In the genomic region with DNA sequence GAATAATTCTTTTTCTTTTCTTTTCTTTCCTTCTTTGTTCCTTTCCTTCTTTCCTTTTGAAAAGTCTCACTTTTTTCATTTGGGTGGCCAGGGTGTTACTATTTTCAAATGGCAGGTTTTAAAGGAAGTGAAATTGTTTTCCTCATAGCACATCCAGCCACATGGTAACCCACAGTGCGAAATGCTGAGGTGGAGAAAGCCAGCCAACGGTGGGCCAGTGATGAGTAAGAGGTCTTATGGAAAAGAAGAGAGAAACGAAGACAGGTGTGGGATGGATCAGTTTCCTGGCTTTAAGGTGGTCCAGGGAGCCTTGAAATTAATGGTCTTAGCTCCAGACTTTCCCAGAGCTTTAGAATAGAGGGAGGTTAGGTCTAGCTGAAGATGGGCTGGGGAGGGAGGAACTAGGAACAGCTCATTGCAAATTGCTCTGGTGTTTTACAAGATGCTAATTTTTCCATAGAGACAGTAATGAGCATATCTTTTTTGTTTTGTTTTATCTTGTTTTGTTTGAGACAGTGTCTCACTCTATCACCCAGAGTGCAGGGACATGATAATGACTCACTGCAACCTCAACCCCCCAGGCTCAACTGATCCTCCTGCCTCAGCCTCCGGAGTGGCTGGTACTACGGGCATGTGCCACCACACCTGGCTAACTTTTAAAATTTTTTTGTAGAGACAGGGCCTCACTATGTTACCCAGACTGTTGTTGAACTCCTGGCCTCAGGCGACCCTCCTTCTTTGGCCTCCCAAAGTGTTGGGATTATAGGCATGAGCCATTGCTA, we compare ENCODE assay signal across 15 cellular contexts. TPM values are rescaled to one million over a fixed set of nuclear protein-coding genes. Genes with fewer than 3 reads are reported as not detected.
DNase-seq lines count a peak whose midpoint lies in the region; ATAC-seq and TF ChIP-seq lines count a peak whose summit lies in the region.
"Had no signal": no experiment of that assay in that cellular context is flagged by ENCODE, and none has a peak within 500 bp of the region (broad histone marks: within the 10 kb centered on the region; RNA-seq: fewer than 3 reads in every experiment).

No MANE protein-coding gene starts in this region.

- H3K4me3 ChIP-seq in aorta (ENCODE audit: low read length in 2 of 2): no peak overlapping the region
- H3K4me3 ChIP-seq: thyroid gland had no signal

- 61 to 62% methylated on average over 6 of the region's 6 CpGs for WGBS in aorta, 2 donors

- H3K27me3 ChIP-seq in aorta (ENCODE audit: control insufficient read depth in 1 of 2, insufficient read depth in 2 of 2, low read length in 1 of 2): no peaks in the 10 kb centered on the region
- H3K27me3 ChIP-seq: thyroid gland had no signal

- H3K36me3 ChIP-seq in aorta (ENCODE audit: control insufficient read depth in 1 of 2, insufficient read depth in 2 of 2, low read length in 1 of 2): no peaks in the 10 kb centered on the region
- H3K36me3 ChIP-seq: thyroid gland had no signal

- ATAC-seq in activated CD8-positive, alpha-beta T cell treated with anti-CD3 and anti-CD28 coated beads, Interleukin-2, amount 10 ng/mL, durations not matched to agents 7 days and 5 days: peak; percentile 67
- no peak for ATAC-seq in GM19467 (IDR thresholded peaks at IDR 0.05; ENCODE audit: unreplicated experiment)
- ATAC-seq in aorta (ENCODE audit: low FRiP score): no peak

- peaks cover 89% of the 10 kb centered on the region for H3K36me3 Mint-ChIP-seq in activated CD8-positive, alpha-beta T cell treated with anti-CD3 and anti-CD28 coated beads, Interleukin-2, amount 10 ng/mL, durations not matched to agents 7 days and 5 days (ENCODE audit: low read depth)
- H3K36me3 Mint-ChIP-seq in immature natural killer cell (peaks cover 20 to 36% (median 25%) of the 10 kb centered on the region in 3 donors), Calu3 (ENCODE audit: insufficient read depth, unreplicated experiment) (no peaks in the 10 kb centered on the region)

- no peaks in the 10 kb centered on the region for H3K27me3 Mint-ChIP-seq in activated CD8-positive, alpha-beta T cell treated with anti-CD3 and anti-CD28 coated beads, Interleukin-2, amount 10 ng/mL, durations not matched to agents 7 days and 5 days (ENCODE audit: low read depth)
- peaks cover 0 to 10% (median 5%) of the 10 kb centered on the region in 3 donors for H3K27me3 Mint-ChIP-seq in immature natural killer cell (ENCODE audit: low read depth in 3 of 3)
- peaks cover 76% of the 10 kb centered on the region for H3K27me3 Mint-ChIP-seq in Calu3 (ENCODE audit: unreplicated experiment)

- no peaks in the 10 kb centered on the region for H3K9me3 Mint-ChIP-seq in activated CD8-positive, alpha-beta T cell treated with anti-CD3 and anti-CD28 coated beads, Interleukin-2, amount 10 ng/mL, durations not matched to agents 7 days and 5 days (ENCODE audit: insufficient read depth)
- H3K9me3 Mint-ChIP-seq in immature natural killer cell (no peaks in the 10 kb centered on the region), Calu3 (ENCODE audit: low read depth, unreplicated experiment) (no peaks in the 10 kb centered on the region)

- CTCF ChIA-PET in activated CD8-positive, alpha-beta T cell treated with anti-CD3 and anti-CD28 coated beads, Interleukin-2, amount 10 ng/mL, durations not matched to agents 7 days and 5 days (lab: Charles Lee): interaction anchor here (1.1 to 3.7 kb wide), 6 partner anchors 9 to 49 kb away, joined by 3 to 17 read pairs (median 6); no protein-coding TSS in a partner anchor
- CTCF ChIA-PET in Calu3 (lab: Charles Lee): no interaction called here

- intact Hi-C loops in Calu3 (cut with micrococcal nuclease; ENCODE audit: unreplicated experiment): no loop called here
- intact Hi-C loops in aorta (cut with DNase I): no loop called here

- DNase-seq in activated gamma-delta T cell treated with Interleukin-2 at 50 U/mL for 16 hours: peak; percentile 42
- DNase-seq in activated gamma-delta T cell (lab: John Stamatoyannopoulos, UW): no peak
- peak; percentile 64 for DNase-seq in activated CD8-positive, alpha-beta T cell treated with anti-CD3 and anti-CD28 coated beads, Interleukin-2, amount 10 ng/mL, durations not matched to agents 7 days and 5 days
- DNase-seq in immature natural killer cell: peak; percentile 67 to 71 (median 68)
- DNase-seq in Ammon's horn (ENCODE audit: low spot score): no peak
- no peak for DNase-seq in Calu3
- DNase-seq in aorta: no peak
- DNase-seq: EL, mammary epithelial cell, NCI-H1048, NCI-H446 treated with DMSO at 0.1 percent for 48 hours, posterior cingulate gyrus, thyroid gland had no signal

- H3K27ac ChIP-seq in aorta (ENCODE audit: low read depth in 1 of 2, low read length in 2 of 2): no peak overlapping the region
- H3K27ac ChIP-seq: thyroid gland had no signal

- POLR2A ChIA-PET in activated CD8-positive, alpha-beta T cell treated with anti-CD3 and anti-CD28 coated beads, Interleukin-2, amount 10 ng/mL, durations not matched to agents 7 days and 5 days (lab: Charles Lee): interaction anchor here (0.7 to 14.4 kb wide), 11 partner anchors 8 to 75 kb away, joined by 3 to 176 read pairs (median 4); a partner anchor contains a TSS

- peaks cover 1% of the 10 kb centered on the region for H3K9me3 ChIP-seq in aorta (ENCODE audit: control insufficient read depth, low read length)
- H3K9me3 ChIP-seq: thyroid gland had no signal

- H3K27ac Mint-ChIP-seq in activated CD8-positive, alpha-beta T cell treated with anti-CD3 and anti-CD28 coated beads, Interleukin-2, amount 10 ng/mL, durations not matched to agents 7 days and 5 days: peak overlapping the region; percentile 88
- H3K27ac Mint-ChIP-seq in immature natural killer cell: peak overlapping the region; percentile 88 to 97 (median 92)
- no peak overlapping the region for H3K27ac Mint-ChIP-seq in Calu3 (ENCODE audit: unreplicated experiment)

- no TSS peak for BruUV-seq in Calu3 (replicated peaks; lab: Mats Ljungman, UMichigan)

- H3K4me1 Mint-ChIP-seq in activated CD8-positive, alpha-beta T cell treated with anti-CD3 and anti-CD28 coated beads, Interleukin-2, amount 10 ng/mL, durations not matched to agents 7 days and 5 days (ENCODE audit: low read depth): peaks cover 93% of the 10 kb centered on the region
- H3K4me1 Mint-ChIP-seq in immature natural killer cell (peaks cover 96 to 99% of the 10 kb centered on the region in 2 donors), Calu3 (ENCODE audit: low read depth, unreplicated experiment) (no peaks in the 10 kb centered on the region)

- H3K4me1 ChIP-seq in aorta (ENCODE audit: control insufficient read depth in 1 of 2, insufficient read depth in 2 of 2, low read length in 2 of 2): no peaks in the 10 kb centered on the region
- H3K4me1 ChIP-seq: thyroid gland had no signal

- H3K4me3 Mint-ChIP-seq in activated CD8-positive, alpha-beta T cell treated with anti-CD3 and anti-CD28 coated beads, Interleukin-2, amount 10 ng/mL, durations not matched to agents 7 days and 5 days: peak overlapping the region; percentile 69
- H3K4me3 Mint-ChIP-seq in immature natural killer cell: peak overlapping the region; percentile 72 to 87 (median 84)
- H3K4me3 Mint-ChIP-seq in Calu3 (ENCODE audit: low read depth, unreplicated experiment): no peak overlapping the region

- TF ChIP-seq CTCF in Calu3 (IDR thresholded peaks at IDR 0.05; ENCODE audit: unreplicated experiment): no peak

RNA-seq across cellular contexts. Expression of a gene that starts 17.8 kb away (rescaled TPM):
- total RNA-seq in activated CD8-positive, alpha-beta T cell treated with anti-CD3 and anti-CD28 coated beads, Interleukin-2, amount 10 ng/mL, durations not matched to agents 7 days and 5 days: 100 to 1,000 TPM; 254 to 263 TPM
- 10 to 100 TPM; 38.5 to 71.9 (median 54.6) TPM for polyA plus RNA-seq in immature natural killer cell
- not detected in 2 replicates for total RNA-seq in Calu3 (2022)
- total RNA-seq in aorta: 1 to 10 TPM; 3.0 to 4.8 TPM
- polyA plus RNA-seq in aorta: under 1 TPM; 0.10 to 0.75 TPM
- total RNA-seq: endothelial cell of umbilical vein, mammary epithelial cell had no signal
- polyA plus RNA-seq: endothelial cell of umbilical vein, mammary epithelial cell had no signal

RNA-seq across cellular contexts. Expression of a gene that starts 32.4 kb away (rescaled TPM):
- total RNA-seq in activated CD8-positive, alpha-beta T cell treated with anti-CD3 and anti-CD28 coated beads, Interleukin-2, amount 10 ng/mL, durations not matched to agents 7 days and 5 days: not detected
- polyA plus RNA-seq in immature natural killer cell: not detected
- total RNA-seq in Calu3 (2022): not detected in 2 replicates
- total RNA-seq in aorta: not detected
- polyA plus RNA-seq in aorta: not detected
- total RNA-seq: endothelial cell of umbilical vein, mammary epithelial cell, thyroid gland had no signal
- polyA plus RNA-seq: endothelial cell of umbilical vein, mammary epithelial cell had no signal

RNA-seq across cellular contexts. Expression of a gene that starts 55.8 kb away (rescaled TPM):
- total RNA-seq in activated CD8-positive, alpha-beta T cell treated with anti-CD3 and anti-CD28 coated beads, Interleukin-2, amount 10 ng/mL, durations not matched to agents 7 days and 5 days: 10 to 100 TPM; 13.1 to 13.9 TPM
- polyA plus RNA-seq in immature natural killer cell (10 to 100 TPM; 14.6 to 17.9 (median 16.7) TPM), aorta (10 to 100 TPM; 13.8 to 14.7 TPM)
- total RNA-seq in Calu3 (2022) (21.2 and 24.1 TPM in 2 replicates), aorta (10 to 100 TPM; 10.5 to 11.6 TPM)

Comparison
In these comparisons a context has a peak if more than half of its experiments do, and no peak if none do; other contexts are left out.
1. DNase-seq: peak in activated gamma-delta T cell treated with Interleukin-2 at 50 U/mL for 16 hours (single experiment), activated CD8-positive, alpha-beta T cell treated with anti-CD3 and anti-CD28 coated beads, Interleukin-2, amount 10 ng/mL, durations not matched to agents 7 days and 5 days (single experiment) and immature natural killer cell (3 of 3); none in activated gamma-delta T cell (single experiment), Ammon's horn (single experiment), Calu3 (single experiment) and aorta (0 of 2).
2. RNA of a gene that starts 17.8 kb away (total RNA-seq): 254 to 263 TPM in activated CD8-positive, alpha-beta T cell treated with anti-CD3 and anti-CD28 coated beads, Interleukin-2, amount 10 ng/mL, durations not matched to agents 7 days and 5 days; 3.0 to 4.8 TPM in aorta and not detected in Calu3; every median in the first group is over 10 times any median in the second.